1 cellular context compared by ENCODE assay signal in the genomic region with DNA sequence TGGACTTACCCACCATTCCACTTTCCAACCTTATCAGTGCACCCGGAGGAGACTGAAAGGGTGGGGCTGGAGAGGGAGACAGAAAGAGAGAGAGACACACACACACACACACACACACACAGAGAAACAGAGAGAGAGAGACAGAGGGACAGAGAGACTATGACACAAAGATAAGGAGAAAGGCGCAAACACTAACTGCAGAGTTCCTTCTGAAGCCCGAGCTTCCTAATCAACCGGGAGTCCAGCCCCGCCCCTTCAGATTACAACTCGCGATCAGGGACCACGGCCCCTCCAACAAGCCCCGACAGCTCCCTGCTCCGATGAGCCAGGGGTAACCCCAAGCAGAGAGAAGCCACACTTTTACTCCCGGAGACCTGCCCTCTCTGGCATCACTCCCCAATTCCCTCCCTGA.
TF ChIP-seq lines count a peak whose summit lies in the region.

No MANE protein-coding gene starts in this region.

TF ChIP-seq in K562, 482 proteins besides CTCF, POLR2A, EP300 and RAD21 (continued from another document and continues in another):
- TF ChIP-seq, protein P1, sequence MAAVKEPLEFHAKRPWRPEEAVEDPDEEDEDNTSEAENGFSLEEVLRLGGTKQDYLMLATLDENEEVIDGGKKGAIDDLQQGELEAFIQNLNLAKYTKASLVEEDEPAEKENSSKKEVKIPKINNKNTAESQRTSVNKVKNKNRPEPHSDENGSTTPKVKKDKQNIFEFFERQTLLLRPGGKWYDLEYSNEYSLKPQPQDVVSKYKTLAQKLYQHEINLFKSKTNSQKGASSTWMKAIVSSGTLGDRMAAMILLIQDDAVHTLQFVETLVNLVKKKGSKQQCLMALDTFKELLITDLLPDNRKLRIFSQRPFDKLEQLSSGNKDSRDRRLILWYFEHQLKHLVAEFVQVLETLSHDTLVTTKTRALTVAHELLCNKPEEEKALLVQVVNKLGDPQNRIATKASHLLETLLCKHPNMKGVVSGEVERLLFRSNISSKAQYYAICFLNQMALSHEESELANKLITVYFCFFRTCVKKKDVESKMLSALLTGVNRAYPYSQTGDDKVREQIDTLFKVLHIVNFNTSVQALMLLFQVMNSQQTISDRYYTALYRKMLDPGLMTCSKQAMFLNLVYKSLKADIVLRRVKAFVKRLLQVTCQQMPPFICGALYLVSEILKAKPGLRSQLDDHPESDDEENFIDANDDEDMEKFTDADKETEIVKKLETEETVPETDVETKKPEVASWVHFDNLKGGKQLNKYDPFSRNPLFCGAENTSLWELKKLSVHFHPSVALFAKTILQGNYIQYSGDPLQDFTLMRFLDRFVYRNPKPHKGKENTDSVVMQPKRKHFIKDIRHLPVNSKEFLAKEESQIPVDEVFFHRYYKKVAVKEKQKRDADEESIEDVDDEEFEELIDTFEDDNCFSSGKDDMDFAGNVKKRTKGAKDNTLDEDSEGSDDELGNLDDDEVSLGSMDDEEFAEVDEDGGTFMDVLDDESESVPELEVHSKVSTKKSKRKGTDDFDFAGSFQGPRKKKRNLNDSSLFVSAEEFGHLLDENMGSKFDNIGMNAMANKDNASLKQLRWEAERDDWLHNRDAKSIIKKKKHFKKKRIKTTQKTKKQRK (IDR thresholded peaks at IDR 0.05; ENCODE audit: borderline replicate concordance, low read depth, low read length): no peak
- TF ChIP-seq, protein P2, sequence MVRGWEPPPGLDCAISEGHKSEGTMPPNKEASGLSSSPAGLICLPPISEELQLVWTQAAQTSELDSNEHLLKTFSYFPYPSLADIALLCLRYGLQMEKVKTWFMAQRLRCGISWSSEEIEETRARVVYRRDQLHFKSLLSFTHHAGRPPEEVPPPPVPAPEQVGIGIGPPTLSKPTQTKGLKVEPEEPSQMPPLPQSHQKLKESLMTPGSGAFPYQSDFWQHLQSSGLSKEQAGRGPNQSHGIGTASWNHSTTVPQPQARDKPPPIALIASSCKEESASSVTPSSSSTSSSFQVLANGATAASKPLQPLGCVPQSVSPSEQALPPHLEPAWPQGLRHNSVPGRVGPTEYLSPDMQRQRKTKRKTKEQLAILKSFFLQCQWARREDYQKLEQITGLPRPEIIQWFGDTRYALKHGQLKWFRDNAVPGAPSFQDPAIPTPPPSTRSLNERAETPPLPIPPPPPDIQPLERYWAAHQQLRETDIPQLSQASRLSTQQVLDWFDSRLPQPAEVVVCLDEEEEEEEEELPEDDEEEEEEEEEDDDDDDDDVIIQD (CRISPR knock-in tag; IDR thresholded peaks at IDR 0.05): no peak
- TF ChIP-seq MAFK (IDR thresholded peaks at IDR 0.05; ENCODE audit: low read length) (peak; percentile 20; the same call in 1 of the 2 replicates), NCOA6 (IDR thresholded peaks at IDR 0.05) (no peak), TEAD1 (CRISPR knock-in tag; IDR thresholded peaks at IDR 0.05) (peak in 1 of 2 experiments; percentile 66; a peak in 1 of 4 replicates), BCOR (IDR thresholded peaks at IDR 0.05) (peak; percentile 96), SMARCB1 (IDR thresholded peaks at IDR 0.05; ENCODE audit: insufficient read length, low read depth) (peak; percentile 80), ZNF79 (CRISPR knock-in tag; IDR thresholded peaks at IDR 0.05; ENCODE audit: low read depth) (no peak), TRIM28 (IDR thresholded peaks at IDR 0.05) (peak; percentile 73; the same call in 1 of the 2 replicates), HDAC2 (IDR thresholded peaks at IDR 0.05) (peak; percentile 94; the same call in 1 of the 2 replicates), RREB1 (CRISPR knock-in tag; IDR thresholded peaks at IDR 0.05) (no peak), PRMT5 (CRISPR knock-in tag; IDR thresholded peaks at IDR 0.05) (no peak), MED1 (CRISPR knock-in tag; IDR thresholded peaks at IDR 0.05; ENCODE audit: borderline replicate concordance) (no peak), CHAMP1 (IDR thresholded peaks at IDR 0.05) (no peak), KHSRP (IDR thresholded peaks at IDR 0.05) (no peak), ZNF707 (CRISPR knock-in tag; conservative IDR thresholded peaks at IDR 0.05) (no peak), CBFA2T2 (conservative IDR thresholded peaks at IDR 0.05) (0 out of 2 replicates have a peak, but pooled peaks have one; percentile 45), SIRT6 (IDR thresholded peaks at IDR 0.05; ENCODE audit: low read depth, low read length) (no peak), BHLHE40 (IDR thresholded peaks at IDR 0.05; ENCODE audit: low read length) (peak; percentile 47), SREBF1 (IDR thresholded peaks at IDR 0.05; ENCODE audit: borderline replicate concordance, low read depth, low read length) (no peak), HSF4 (CRISPR knock-in tag; IDR thresholded peaks at IDR 0.05; ENCODE audit: borderline replicate concordance) (no peak), ZBTB5 (IDR thresholded peaks at IDR 0.05) (0 out of 2 replicates have a peak, but pooled peaks have one; percentile 37), ZNF174 (CRISPR knock-in tag; IDR thresholded peaks at IDR 0.05) (no peak), LCOR (CRISPR knock-in tag; IDR thresholded peaks at IDR 0.05) (0 out of 2 replicates have a peak, but pooled peaks have one; percentile 12), ZNF121 (CRISPR knock-in tag; conservative IDR thresholded peaks at IDR 0.05) (no peak), ZC3H11A (IDR thresholded peaks at IDR 0.05; ENCODE audit: low read depth, low read length) (no peak), ZKSCAN1 (IDR thresholded peaks at IDR 0.05; ENCODE audit: low read depth, low read length) (no peak), ZC3H8 (IDR thresholded peaks at IDR 0.05) (no peak), ZNF12 (CRISPR knock-in tag; IDR thresholded peaks at IDR 0.05) (no peak), CLOCK (CRISPR knock-in tag; IDR thresholded peaks at IDR 0.05; ENCODE audit: borderline replicate concordance) (no peak), TAF7 (tag; IDR thresholded peaks at IDR 0.05) (no peak), ZNF512 (tag; IDR thresholded peaks at IDR 0.05) (no peak), VEZF1 (CRISPR knock-in tag; IDR thresholded peaks at IDR 0.05) (peak; percentile 85), CCNT2 (IDR thresholded peaks at IDR 0.05; ENCODE audit: borderline replicate concordance, extremely low read depth, insufficient read length, low read depth, low read length) (peak; percentile 49), GABPB2 (CRISPR knock-in tag; conservative IDR thresholded peaks at IDR 0.05) (no peak), CBX2 (IDR thresholded peaks at IDR 0.05; ENCODE audit: insufficient read depth, low read length, poor library complexity, severe bottlenecking) (no peak), ZNF445 (CRISPR knock-in tag; IDR thresholded peaks at IDR 0.05; ENCODE audit: low read depth) (no peak), ZNF274 (IDR thresholded peaks at IDR 0.05; ENCODE audit: borderline replicate concordance, low read depth, low read length) (no peak)
